Comparison of ENCODE assay signal across 8 cellular contexts in the genomic region with DNA sequence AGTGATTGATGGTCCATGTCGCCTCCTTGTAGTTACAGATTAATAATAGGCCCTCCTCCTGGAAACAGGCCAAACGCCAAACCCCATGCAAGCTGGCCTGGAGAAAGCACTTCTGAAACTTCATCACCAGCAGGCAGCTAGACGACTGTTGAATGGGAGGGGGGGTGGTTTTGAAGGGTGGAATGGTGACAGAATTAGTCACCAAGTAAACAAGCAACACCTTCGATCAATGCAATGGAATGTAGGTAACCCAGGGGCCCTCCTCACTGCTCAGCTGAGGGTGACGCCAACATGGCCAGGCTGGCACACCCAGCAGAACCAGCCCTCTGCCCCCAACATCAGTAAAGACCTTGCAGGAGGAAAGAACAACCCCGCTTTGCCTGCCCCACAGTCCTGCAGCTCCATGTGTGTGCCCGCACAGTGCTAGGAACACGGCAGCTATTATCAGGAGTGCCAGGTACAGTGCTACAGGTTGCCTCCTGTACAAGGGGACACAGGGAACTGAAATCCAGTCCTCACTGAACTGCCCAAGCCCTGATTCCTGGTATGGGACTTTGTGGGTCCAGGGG. TPM values are rescaled to one million over a fixed set of nuclear protein-coding genes. Genes with fewer than 3 reads are reported as not detected.
A peak's percentile ranks its signal among the peaks of the same experiment; 100 is the strongest.
DNase-seq lines count a peak whose midpoint lies in the region; ATAC-seq and TF ChIP-seq lines count a peak whose summit lies in the region.

No MANE protein-coding gene starts in this region.

- 62 to 100% methylated on average over 1 to 8 of the region's 8 CpGs for WGBS in endodermal cell (ENCODE audit: insufficient coverage in 1 of 2, insufficient read length in 1 of 2), 2 experiments
- WGBS in transverse colon (ENCODE audit: low coverage in 1 of 2), 2 donors = 38% methylated on average over 8 of the region's 8 CpGs; no CpG with 5 or more reads in 1 of the 2 donors

- peak; percentile 63 for ATAC-seq in GM21529 (IDR thresholded peaks at IDR 0.05; ENCODE audit: unreplicated experiment)

- H3K27me3 ChIP-seq in HUES6 (ENCODE audit: control insufficient read depth, insufficient read depth, low read length) (no peaks in the 10 kb centered on the region), endodermal cell (ENCODE audit: control insufficient read depth, insufficient read depth, low read length, poor library complexity, severe bottlenecking) (no peaks in the 10 kb centered on the region), transverse colon (no peaks in the 10 kb centered on the region)

- peak; percentile 81 for DNase-seq in ACHN
- peak; percentile 88 for DNase-seq in endodermal cell
- peak; percentile 82 for DNase-seq in transverse colon
- DNase-seq in endothelial cell (ENCODE audit: low spot score) = no peak
- no peak for DNase-seq in activated effector memory CD4-positive, alpha-beta T cell treated with Interleukin-2 at 50 U/mL for 16 hours
- no peak for DNase-seq in activated CD4-positive, alpha-beta T cell treated with anti-CD3 and anti-CD28 coated beads for 48 hours

- in situ Hi-C loops in ACHN (cut with HindIII; ENCODE audit: low pct_ligation_motif_present, low pct_unique_long_range_greater_than_20kb, low sequenced_read_pairs) = no loop called here
- in situ Hi-C loops in transverse colon (cut with MboI; ENCODE audit: low pct_ligation_motif_present in 1 of 4, low pct_unique_long_range_greater_than_20kb in 1 of 4, low sequenced_read_pairs in 3 of 4) = loop anchor here in 3 of 4 donors (10.0 to 25.0 kb wide), 2 partner anchors 493 to 505 kb away; no protein-coding TSS in a partner anchor

- H3K27ac ChIP-seq in HUES6 (ENCODE audit: low read depth, low read length) = no peak overlapping the region; the same call in 1 of the 2 replicates
- H3K27ac ChIP-seq in endodermal cell (ENCODE audit: low read depth, low read length) = no peak overlapping the region
- H3K27ac ChIP-seq in transverse colon = peak overlapping the region; percentile 79 to 87 (median 82)

- intact Hi-C loops in transverse colon (cut with DNase I; ENCODE audit: low total_unique reads) = no loop called here

- H3K9ac ChIP-seq in HUES6 (ENCODE audit: low read length) = peak overlapping the region; percentile 54
- no peak overlapping the region for H3K9ac ChIP-seq in endodermal cell (ENCODE audit: extremely low read depth, low read length, poor library complexity, severe bottlenecking)

- H3K4me3 ChIP-seq in HUES6 (ENCODE audit: low read depth, low read length) = no peak overlapping the region
- no peak overlapping the region for H3K4me3 ChIP-seq in endodermal cell (ENCODE audit: low read length)
- peak overlapping the region in 1 of 4 donors; percentile 51 for H3K4me3 ChIP-seq in transverse colon

- peak; percentile 78 for TF ChIP-seq POLR2A in transverse colon (IDR thresholded peaks at IDR 0.05)

- TF ChIP-seq EP300 in transverse colon (IDR thresholded peaks at IDR 0.05; ENCODE audit: low read depth) = peak; percentile 28

- H3K36me3 Mint-ChIP-seq in endodermal cell (ENCODE audit: low read depth) = no peaks in the 10 kb centered on the region
- no peaks in the 10 kb centered on the region for H3K36me3 Mint-ChIP-seq in endothelial cell (ENCODE audit: low read depth, unreplicated experiment)

- peaks cover 27% of the 10 kb centered on the region for H3K4me1 Mint-ChIP-seq in endodermal cell
- no peaks in the 10 kb centered on the region for H3K4me1 Mint-ChIP-seq in endothelial cell (ENCODE audit: unreplicated experiment)

- H3K36me3 ChIP-seq in HUES6 (ENCODE audit: control insufficient read depth, insufficient read depth, low read length) (no peaks in the 10 kb centered on the region), endodermal cell (ENCODE audit: control insufficient read depth, insufficient read depth, low read length) (no peaks in the 10 kb centered on the region), transverse colon (no peaks in the 10 kb centered on the region)

- TF ChIP-seq CTCF in endodermal cell (conservative IDR thresholded peaks at IDR 0.05) (no peak), transverse colon (IDR thresholded peaks at IDR 0.05) (no peak), endothelial cell (IDR thresholded peaks at IDR 0.05; ENCODE audit: unreplicated experiment) (no peak)

- no peaks in the 10 kb centered on the region for H3K9me3 ChIP-seq in HUES6 (ENCODE audit: control insufficient read depth, insufficient read depth, low read depth, low read length)
- no peaks in the 10 kb centered on the region for H3K9me3 ChIP-seq in endodermal cell (ENCODE audit: control insufficient read depth, low read length)
- H3K9me3 ChIP-seq in transverse colon = no peaks in the 10 kb centered on the region

- H3K9me3 Mint-ChIP-seq in endodermal cell (no peaks in the 10 kb centered on the region), endothelial cell (ENCODE audit: unreplicated experiment) (no peaks in the 10 kb centered on the region)

- H3K4me1 ChIP-seq in HUES6 (ENCODE audit: control insufficient read depth, insufficient read depth, low read length) (peaks cover 38% of the 10 kb centered on the region), endodermal cell (ENCODE audit: control insufficient read depth, insufficient read depth, low read length) (peaks cover 4% of the 10 kb centered on the region), transverse colon (peaks cover 0 to 48% (median 25%) of the 10 kb centered on the region in 4 donors)

- H3K27me3 Mint-ChIP-seq in endodermal cell (ENCODE audit: insufficient read depth) = no peaks in the 10 kb centered on the region
- H3K27me3 Mint-ChIP-seq in endothelial cell (ENCODE audit: unreplicated experiment) = peaks cover 3% of the 10 kb centered on the region

- H3K27ac Mint-ChIP-seq in endodermal cell (peak overlapping the region; percentile 81), endothelial cell (ENCODE audit: unreplicated experiment) (no peak overlapping the region)

- no peak overlapping the region for H3K4me3 Mint-ChIP-seq in endodermal cell
- no peak overlapping the region for H3K4me3 Mint-ChIP-seq in endothelial cell (ENCODE audit: unreplicated experiment)

RNA-seq across cellular contexts. Expression of a gene that starts 2.7 kb away (rescaled TPM):
- total RNA-seq in endodermal cell = not detected
- polyA plus RNA-seq in endodermal cell (2013, experiment 1 of 2) = 0.07 TPM
- not detected for polyA plus RNA-seq in endodermal cell (2013, experiment 2 of 2)
- 100 to 1,000 TPM in 2 of 4 donors, 10 to 100 TPM in 2; 68.9 to 127 (median 89.0) TPM for total RNA-seq in transverse colon
- total RNA-seq in endothelial cell (ENCODE audit: unreplicated experiment) = 0.05 TPM

Comparison
In these comparisons a context has a peak if more than half of its experiments do, and no peak if none do; other contexts are left out.
1. DNase-seq: peak in ACHN (single experiment), endodermal cell (single experiment) and transverse colon (single experiment); none in endothelial cell (single experiment), activated effector memory CD4-positive, alpha-beta T cell treated with Interleukin-2 at 50 U/mL for 16 hours (single experiment) and activated CD4-positive, alpha-beta T cell treated with anti-CD3 and anti-CD28 coated beads for 48 hours (single experiment).
2. H3K27ac ChIP-seq: peak in transverse colon (4 of 4); none in HUES6 (single experiment) and endodermal cell (single experiment).
3. RNA of a gene that starts 2.7 kb away (total RNA-seq): 68.9 to 127 TPM in transverse colon; 0.05 TPM in endothelial cell (single experiment) and not detected in endodermal cell; every median in the first group is over 10 times any median in the second.